Comparison of ENCODE assay signal across 8 cellular contexts in the genomic region with DNA sequence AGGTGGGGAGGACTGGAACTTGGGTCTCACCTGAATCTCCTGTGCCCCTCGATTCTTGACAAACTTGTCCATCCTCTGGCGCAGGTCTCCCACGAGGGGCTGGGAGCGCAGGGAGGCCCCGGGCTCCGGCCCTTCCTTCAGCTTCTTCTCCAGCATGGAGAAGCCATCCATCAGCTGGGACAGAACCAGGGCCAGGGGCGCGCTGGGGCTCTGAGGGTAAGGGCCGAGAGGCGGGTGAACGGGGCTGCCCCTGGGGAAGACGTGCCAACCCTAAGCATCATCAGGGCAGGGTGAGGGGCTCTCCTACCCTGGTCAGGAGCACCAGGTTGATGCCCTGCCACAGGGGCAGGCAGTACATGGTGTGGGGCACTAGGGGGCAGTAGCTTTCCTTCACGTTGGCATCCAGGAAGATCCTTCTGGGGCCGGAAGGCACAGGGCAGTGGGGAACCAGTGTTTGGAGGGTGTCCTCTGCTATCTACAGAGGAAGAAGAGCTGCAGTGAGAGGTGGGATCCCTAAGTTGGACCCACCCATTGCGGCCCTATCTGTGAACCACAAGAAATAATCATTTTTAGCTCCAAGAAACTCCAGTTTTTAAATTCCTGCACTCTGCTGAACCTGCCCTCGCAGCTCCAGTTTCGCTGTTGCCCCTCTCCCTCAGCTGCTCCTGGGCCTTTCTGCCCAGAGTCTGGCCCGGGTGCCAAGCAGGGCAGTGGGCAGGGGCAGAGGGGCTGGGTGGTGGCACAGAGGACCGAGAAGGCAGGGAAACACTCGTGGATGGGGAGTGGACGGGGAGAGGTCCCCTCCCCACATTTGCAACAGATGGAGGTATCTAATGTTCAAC. TPM values are rescaled to one million over a fixed set of nuclear protein-coding genes. Genes with fewer than 3 reads are reported as not detected.
DNase-seq lines count a peak whose midpoint lies in the region; ATAC-seq and TF ChIP-seq lines count a peak whose summit lies in the region.

No MANE protein-coding gene starts in this region.

- H3K27ac Mint-ChIP-seq in WTC11 (no peak overlapping the region), endothelial cell (ENCODE audit: unreplicated experiment) (no peak overlapping the region), nephron (no peak overlapping the region)

- ATAC-seq in GM19468 (IDR thresholded peaks at IDR 0.05; ENCODE audit: extremely low read depth, unreplicated experiment), result peak; percentile 51
- ATAC-seq in WTC11, result peak; percentile 88
- ATAC-seq in GM21737 (IDR thresholded peaks at IDR 0.05; ENCODE audit: unreplicated experiment), result no peak

- no peaks in the 10 kb centered on the region for H3K9me3 Mint-ChIP-seq in WTC11
- H3K9me3 Mint-ChIP-seq in endothelial cell (ENCODE audit: unreplicated experiment), result no peaks in the 10 kb centered on the region
- peaks cover 2% of the 10 kb centered on the region for H3K9me3 Mint-ChIP-seq in nephron

- H3K36me3 Mint-ChIP-seq in WTC11, result peaks cover 7% of the 10 kb centered on the region
- peaks cover 22% of the 10 kb centered on the region for H3K36me3 Mint-ChIP-seq in endothelial cell (ENCODE audit: low read depth, unreplicated experiment)
- H3K36me3 Mint-ChIP-seq in nephron (ENCODE audit: low read depth), result peaks cover 14% of the 10 kb centered on the region

- peak; percentile 86 for TF ChIP-seq CTCF in LNCAP (IDR thresholded peaks at IDR 0.05)
- TF ChIP-seq CTCF in WTC11 (IDR thresholded peaks at IDR 0.05), result peak; percentile 82
- peak; percentile 85 for TF ChIP-seq CTCF in endothelial cell (IDR thresholded peaks at IDR 0.05; ENCODE audit: unreplicated experiment)
- TF ChIP-seq CTCF in nephron (IDR thresholded peaks at IDR 0.05; ENCODE audit: unreplicated experiment in 3 of 3), result peak; percentile 32 to 47 (median 36)

- H3K4me3 Mint-ChIP-seq in WTC11 (no peak overlapping the region), endothelial cell (ENCODE audit: unreplicated experiment) (no peak overlapping the region), nephron (no peak overlapping the region)

- DNase-seq in DMS53 (lab: John Stamatoyannopoulos, UW) (peak; percentile 73), WTC11 (ENCODE audit: low spot score) (peak; percentile 83), endothelial cell (ENCODE audit: low spot score) (peak; percentile 67), occipital lobe (lab: John Stamatoyannopoulos, UW) (no peak)

- POLR2A ChIA-PET in WTC11 (lab: Charles Lee), result no interaction called here

- H3K27me3 Mint-ChIP-seq in WTC11 (ENCODE audit: low read depth) (no peaks in the 10 kb centered on the region), endothelial cell (ENCODE audit: unreplicated experiment) (peaks cover 3% of the 10 kb centered on the region), nephron (ENCODE audit: low read depth) (no peaks in the 10 kb centered on the region)

- H3K4me1 Mint-ChIP-seq in WTC11 (no peaks in the 10 kb centered on the region), endothelial cell (ENCODE audit: unreplicated experiment) (no peaks in the 10 kb centered on the region), nephron (no peaks in the 10 kb centered on the region)

- CTCF ChIA-PET in WTC11 (lab: Charles Lee), result interaction anchor here (0.5 to 3.5 kb wide), 44 partner anchors 8 to 1870 kb away, joined by 3 to 37 read pairs (median 4); a partner anchor contains a TSS

TF ChIP-seq in WTC11, 78 proteins besides CTCF, POLR2A, EP300 and RAD21:
- TF ChIP-seq RORB (CRISPR knock-in tag; IDR thresholded peaks at IDR 0.05) (no peak), ETV6 (CRISPR knock-in tag; IDR thresholded peaks at IDR 0.05) (peak; percentile 62; the same call in 1 of the 2 replicates)

RNA-seq across cellular contexts. Expression of a gene that starts 10.8 kb away (rescaled TPM):
- total RNA-seq in WTC11 (2021), result 7.0 to 8.6 TPM (median 8.1 TPM) in 3 replicates
- total RNA-seq in endothelial cell (ENCODE audit: unreplicated experiment), result 5.8 TPM
- total RNA-seq in occipital lobe, result 1.4 TPM

RNA-seq across cellular contexts. Expression of a gene that starts 21.0 kb away (rescaled TPM):
- total RNA-seq in WTC11 (2021), result 43.4 to 49.3 TPM (median 47.4 TPM) in 3 replicates
- 30.6 TPM for total RNA-seq in endothelial cell (ENCODE audit: unreplicated experiment)
- 11.1 TPM for total RNA-seq in occipital lobe

Comparison
In these comparisons a context has a peak if more than half of its experiments do, and no peak if none do; other contexts are left out.
1. CTCF ChIP-seq: peak in every context shown above with its lines; median percentile 86 in LNCAP; 85 in endothelial cell; 82 in WTC11; 36 in nephron.